ENCODE assay signal across 1 cellular context in genomic region chr4:121697626-121698025, GRCh38.
A peak's percentile ranks its signal among the peaks of the same experiment; 100 is the strongest.
TF ChIP-seq lines count a peak whose summit lies in the region.

No MANE protein-coding gene starts in this region.

TF ChIP-seq in GM12878, 131 proteins besides CTCF, POLR2A, EP300 and RAD21 (continued from another document):
- TF ChIP-seq ZBTB40 (IDR thresholded peaks at IDR 0.05; ENCODE audit: borderline replicate concordance), result peak; percentile 1; the same call in 1 of the 2 replicates
- TF ChIP-seq NR2F1 (conservative IDR thresholded peaks at IDR 0.05), result no peak
- TF ChIP-seq NFIC (IDR thresholded peaks at IDR 0.05; ENCODE audit: low read depth, low read length), result 0 out of 2 replicates have a peak, but pooled peaks have one; percentile 14
TF ChIP-seq in GM12878: peak in this region for 5.
